8 cellular contexts compared by ENCODE assay signal in genomic region chr1:34164510-34165381, GRCh38. TPM values are rescaled to one million over a fixed set of nuclear protein-coding genes. Genes with fewer than 3 reads are reported as not detected.
A peak's percentile ranks its signal among the peaks of the same experiment; 100 is the strongest.
DNase-seq lines count a peak whose midpoint lies in the region; ATAC-seq and TF ChIP-seq lines count a peak whose summit lies in the region.

CSMD2 (minus strand) TSS chr1:34165230; CDS start chr1:34165097, 133 bp downstream.

- no peaks in the 10 kb centered on the region for H3K36me3 Mint-ChIP-seq in nephron (ENCODE audit: low read depth)

- no peak within 1 kb of the TSS for H3K27ac Mint-ChIP-seq in nephron

- peaks cover 15% of the 10 kb centered on the region for H3K4me1 Mint-ChIP-seq in nephron

- no peak for TF ChIP-seq CTCF in epithelial cell of proximal tubule (conservative IDR thresholded peaks at IDR 0.05; ENCODE audit: low read depth, low read length)
- no peak for TF ChIP-seq CTCF in nephron (IDR thresholded peaks at IDR 0.05; ENCODE audit: unreplicated experiment in 3 of 3)

- DNase-seq in EL = peak; percentile 14
- DNase-seq in NCI-H69 (lab: John Stamatoyannopoulos, UW) = peak; percentile 36
- DNase-seq in epithelial cell of proximal tubule (ENCODE audit: low read depth) = no peak
- DNase-seq in HPDE6-E6E7 (ENCODE audit: extremely low spot score) = no peak

- H3K27me3 Mint-ChIP-seq in nephron (ENCODE audit: low read depth) = peaks cover 94% of the 10 kb centered on the region

- H3K4me3 ChIP-seq in epithelial cell of proximal tubule (ENCODE audit: low read depth, low read length) = peak within 1 kb of the TSS; percentile 50

- H3K4me3 Mint-ChIP-seq in nephron = peak within 1 kb of the TSS; percentile 80 to 86 (median 85)

- H3K9me3 Mint-ChIP-seq in nephron = no peaks in the 10 kb centered on the region

- ATAC-seq in esophagus mucosa (no peak), GM21367 (IDR thresholded peaks at IDR 0.05; ENCODE audit: unreplicated experiment) (no peak), GM18867 (IDR thresholded peaks at IDR 0.05; ENCODE audit: unreplicated experiment) (no peak)

RNA-seq across cellular contexts. Expression of gene CSMD2, which starts in this region (rescaled TPM):
- total RNA-seq in epithelial cell of proximal tubule (0.07 and 0.98 TPM in 2 replicates), esophagus mucosa (0.08 TPM)

Comparison
In these comparisons a context has a peak if more than half of its experiments do, and no peak if none do; other contexts are left out.
1. DNase-seq: peak in EL (single experiment) and NCI-H69 (single experiment); none in epithelial cell of proximal tubule (single experiment) and HPDE6-E6E7 (single experiment).